Comparison of ENCODE assay signal across 10 cellular contexts in genomic region chr16:17301593-17302135, GRCh38.
DNase-seq lines count a peak whose midpoint lies in the region; ATAC-seq, FAIRE-seq and TF ChIP-seq lines count a peak whose summit lies in the region.
"Had no signal": no experiment of that assay in that cellular context is flagged by ENCODE, and none has a peak within 500 bp of the region (broad histone marks: within the 10 kb centered on the region; RNA-seq: fewer than 3 reads in every experiment).

No MANE protein-coding gene starts in this region.

- peaks cover 2 to 66% (median 57%) of the 10 kb centered on the region in 4 donors for H3K4me1 ChIP-seq in sigmoid colon
- peaks cover 4 to 16% of the 10 kb centered on the region in 2 donors for H3K4me1 ChIP-seq in adrenal gland (replicated peaks in 1 of 2)

- H3K27ac ChIP-seq in sigmoid colon (peak overlapping the region in 3 of 4 donors; percentile 10 to 97 (median 96)), RWPE1 (no peak overlapping the region), adrenal gland (no peak overlapping the region)
- H3K27ac ChIP-seq: 22Rv1, right lobe of liver had no signal

- no peak for TF ChIP-seq POLR2A in sigmoid colon (IDR thresholded peaks at IDR 0.05)
- no peak for TF ChIP-seq POLR2A in adrenal gland (IDR thresholded peaks at IDR 0.05)

- FAIRE-seq in D721Med (lab: Jason Lieb, UNC) = no peak

- POLR2A ChIA-PET in RWPE1 (lab: Yijun Ruan, JAX; ENCODE audit: low non-redundant PET) = no interaction called here

- no peaks in the 10 kb centered on the region for H3K27me3 ChIP-seq in sigmoid colon
- H3K27me3 ChIP-seq in adrenal gland = no peaks in the 10 kb centered on the region
- H3K27me3 ChIP-seq: right lobe of liver had no signal

- 27 to 52% methylated on average over 10 of the region's 10 CpGs for WGBS in sigmoid colon, 2 donors
- WGBS in adrenal gland, 4 donors = 85 to 94% (median 89%) methylated on average over 10 of the region's 10 CpGs

- no peaks in the 10 kb centered on the region for H3K9me3 ChIP-seq in sigmoid colon
- H3K9me3 ChIP-seq in adrenal gland (replicated peaks in 1 of 3) = no peaks in the 10 kb centered on the region
- H3K9me3 ChIP-seq: right lobe of liver had no signal

- intact Hi-C loops in sigmoid colon (cut with DNase I) = no loop called here
- intact Hi-C loops in adrenal gland (cut with DNase I) = no loop called here

- H3K4me3 ChIP-seq in sigmoid colon (no peak overlapping the region), adrenal gland (no peak overlapping the region)
- H3K4me3 ChIP-seq: right lobe of liver had no signal

- CTCF ChIA-PET in RWPE1 (lab: Yijun Ruan, JAX) = no interaction called here

- ATAC-seq in HG02623 (IDR thresholded peaks at IDR 0.05; ENCODE audit: unreplicated experiment) = peak; percentile 82

- no peak for TF ChIP-seq EP300 in sigmoid colon (IDR thresholded peaks at IDR 0.05)

- peak; percentile 7 for DNase-seq in DMS53 (lab: John Stamatoyannopoulos, UW)
- no peak for DNase-seq in DMS53 treated with DMSO at 0.1 percent for 48 hours (lab: John Stamatoyannopoulos, UW; ENCODE audit: unreplicated experiment)
- DNase-seq in MV-4-11 (lab: John Stamatoyannopoulos, UW) = peak; percentile 81
- no peak for DNase-seq in sigmoid colon
- DNase-seq in D721Med (ENCODE audit: insufficient read length, low spot score) = no peak
- DNase-seq in RWPE1 (ENCODE audit: low spot score) = no peak
- DNase-seq in adrenal gland = no peak
- DNase-seq: right lobe of liver had no signal

- H3K36me3 ChIP-seq in sigmoid colon (no peaks in the 10 kb centered on the region), adrenal gland (replicated peaks in 1 of 2) (no peaks in the 10 kb centered on the region)
- H3K36me3 ChIP-seq: right lobe of liver had no signal

- TF ChIP-seq CTCF in sigmoid colon (IDR thresholded peaks at IDR 0.05) = no peak
- no peak for TF ChIP-seq CTCF in D721Med (IDR thresholded peaks at IDR 0.05; ENCODE audit: insufficient read depth, missing control alignments)
- no peak for TF ChIP-seq CTCF in RWPE1 (conservative IDR thresholded peaks at IDR 0.05; ENCODE audit: low read depth)
- no peak for TF ChIP-seq CTCF in adrenal gland (IDR thresholded peaks at IDR 0.05)

Comparison
In these comparisons a context has a peak if more than half of its experiments do, and no peak if none do; other contexts are left out.
1. DNase-seq: peak in DMS53 (single experiment) and MV-4-11 (single experiment); none in DMS53 treated with DMSO at 0.1 percent for 48 hours (single experiment), sigmoid colon (single experiment), D721Med (single experiment), RWPE1 (single experiment) and adrenal gland (0 of 7).
2. H3K27ac ChIP-seq: peak in sigmoid colon (3 of 4); none in RWPE1 (single experiment) and adrenal gland (0 of 5).